ENCODE assay signal across 17 cellular contexts in the genomic region with DNA sequence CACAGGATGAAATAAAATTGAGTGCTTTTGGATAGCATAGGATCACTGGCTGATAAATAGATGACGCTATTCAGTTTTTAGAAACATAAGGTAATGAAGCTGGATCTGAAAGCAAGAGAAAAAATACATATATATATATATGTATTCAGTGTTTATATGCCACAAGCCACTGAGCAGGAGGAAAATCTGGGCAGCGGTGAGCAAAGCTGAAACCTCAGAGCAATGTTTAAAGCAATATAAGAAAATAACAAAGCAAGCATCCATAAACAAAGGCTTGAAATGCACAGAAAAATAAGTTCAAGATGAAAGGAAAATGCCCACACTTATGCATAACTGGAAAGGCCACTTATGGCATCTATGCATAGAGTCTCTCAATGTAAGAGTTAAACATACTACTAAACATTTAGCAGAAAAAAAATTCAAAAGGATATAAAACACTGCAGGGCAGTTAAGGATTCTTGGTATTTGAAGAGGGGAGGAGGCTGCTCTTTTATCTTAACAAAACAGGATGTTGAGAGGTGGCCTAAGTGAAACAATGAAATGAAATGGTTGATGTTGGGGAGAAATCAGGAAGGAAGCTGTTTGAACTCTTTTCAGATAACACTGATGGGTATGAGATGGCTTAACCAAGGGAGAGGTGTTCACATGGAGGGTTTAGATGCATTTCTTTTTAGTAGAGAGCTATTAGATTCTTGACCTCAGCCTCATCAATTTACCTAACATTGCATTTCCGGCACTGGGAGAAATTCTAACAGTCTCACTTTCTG.
DNase-seq lines count a peak whose midpoint lies in the region; ATAC-seq, FAIRE-seq and TF ChIP-seq lines count a peak whose summit lies in the region.
"Had no signal": no experiment of that assay in that cellular context is flagged by ENCODE, and none has a peak within 500 bp of the region (broad histone marks: within the 10 kb centered on the region; RNA-seq: fewer than 3 reads in every experiment).

No MANE protein-coding gene starts in this region.

- TF ChIP-seq POLR2A in H54 (IDR thresholded peaks at IDR 0.05; ENCODE audit: low read depth, low read length), result no peak

- no peaks in the 10 kb centered on the region for H3K27me3 ChIP-seq in CD4-positive, CD25-positive, alpha-beta regulatory T cell (ENCODE audit: control insufficient read depth, insufficient read depth, low read length)
- H3K27me3 ChIP-seq in HUES48 (ENCODE audit: control insufficient read depth, insufficient read depth, low read length) (no peaks in the 10 kb centered on the region), ascending aorta (no peaks in the 10 kb centered on the region)
- H3K27me3 ChIP-seq: adrenal gland had no signal

- peak; percentile 58 to 65 for ATAC-seq in CD4-positive, CD25-positive, alpha-beta regulatory T cell (ENCODE audit: low read depth in 2 of 2)
- peak; percentile 72 for ATAC-seq in WTC11
- ATAC-seq: HCT116 had no signal

- peak overlapping the region; percentile 76 for H3K4me3 ChIP-seq in CD4-positive, CD25-positive, alpha-beta regulatory T cell (ENCODE audit: low read depth, low read length)
- H3K4me3 ChIP-seq in HUES48 (ENCODE audit: low read depth, low read length), result no peak overlapping the region
- H3K4me3 ChIP-seq in ascending aorta, result no peak overlapping the region
- H3K4me3 ChIP-seq: lower lobe of right lung had no signal

- TF ChIP-seq CTCF in WTC11 (IDR thresholded peaks at IDR 0.05) (no peak), ascending aorta (IDR thresholded peaks at IDR 0.05) (no peak)

- peak overlapping the region; percentile 83 for H3K27ac ChIP-seq in CD4-positive, CD25-positive, alpha-beta regulatory T cell (ENCODE audit: insufficient read depth, low read length, poor library complexity, severe bottlenecking)
- H3K27ac ChIP-seq in HUES48 (ENCODE audit: low read depth, low read length), result peak overlapping the region; percentile 66
- H3K27ac ChIP-seq in ascending aorta, result no peak overlapping the region
- H3K27ac ChIP-seq: adrenal gland, lower lobe of right lung had no signal

- FAIRE-seq in H54 (lab: Jason Lieb, UNC), result no peak

- peak overlapping the region; percentile 68 to 80 (median 78) for H3K4me3 Mint-ChIP-seq in CD4-positive, CD25-positive, alpha-beta regulatory T cell
- H3K4me3 Mint-ChIP-seq in WTC11 (no peak overlapping the region), immature natural killer cell (peak overlapping the region; percentile 68 to 85 (median 77))

- H3K36me3 Mint-ChIP-seq in CD4-positive, CD25-positive, alpha-beta regulatory T cell, result peaks cover 5% of the 10 kb centered on the region
- H3K36me3 Mint-ChIP-seq in WTC11, result no peaks in the 10 kb centered on the region
- H3K36me3 Mint-ChIP-seq in immature natural killer cell, result no peaks in the 10 kb centered on the region

- no peaks in the 10 kb centered on the region for H3K9me3 Mint-ChIP-seq in CD4-positive, CD25-positive, alpha-beta regulatory T cell
- H3K9me3 Mint-ChIP-seq in WTC11 (no peaks in the 10 kb centered on the region), immature natural killer cell (no peaks in the 10 kb centered on the region)

- peaks cover 91% of the 10 kb centered on the region for H3K4me1 ChIP-seq in CD4-positive, CD25-positive, alpha-beta regulatory T cell (ENCODE audit: control insufficient read depth, insufficient read depth, low read length, poor library complexity, severe bottlenecking)
- H3K4me1 ChIP-seq in HUES48 (ENCODE audit: control insufficient read depth, insufficient read depth, low read length) (peaks cover 20% of the 10 kb centered on the region), ascending aorta (peaks cover 0 to 3% of the 10 kb centered on the region in 2 donors)

- POLR2A ChIA-PET in WTC11 (lab: Charles Lee), result no interaction called here

- peaks cover 53 to 87% (median 71%) of the 10 kb centered on the region in 4 donors for H3K4me1 Mint-ChIP-seq in CD4-positive, CD25-positive, alpha-beta regulatory T cell
- H3K4me1 Mint-ChIP-seq in WTC11 (peaks cover 17% of the 10 kb centered on the region), immature natural killer cell (peaks cover 70 to 90% of the 10 kb centered on the region in 2 donors)

- DNase-seq in CD4-positive, CD25-positive, alpha-beta regulatory T cell, result peak in 2 of 3 donors; percentile 53 to 90
- DNase-seq in WTC11 (ENCODE audit: low spot score) (no peak), immature natural killer cell (peak; percentile 20 to 32 (median 28)), ascending aorta (ENCODE audit: low spot score in 2 of 2) (no peak), Ammon's horn (ENCODE audit: low spot score) (no peak), H54 (ENCODE audit: insufficient read length, low spot score) (no peak), cardiac septum (ENCODE audit: low spot score) (no peak)
- DNase-seq: activated CD4-positive, CD25-positive, alpha-beta regulatory T cell; adrenal gland; glutamatergic neuron; lower lobe of right lung; NCI-H1048; NCI-H524; posterior cingulate gyrus; SIG-M5 had no signal

- CTCF ChIA-PET in WTC11 (lab: Charles Lee), result interaction anchor here (0.8 to 3.1 kb wide), 9 partner anchors 26 to 224 kb away, joined by 3 to 53 read pairs (median 10); no protein-coding TSS in a partner anchor

- no peaks in the 10 kb centered on the region for H3K9me3 ChIP-seq in CD4-positive, CD25-positive, alpha-beta regulatory T cell (ENCODE audit: control insufficient read depth in 2 of 2, low read length in 2 of 2)
- H3K9me3 ChIP-seq in HUES48 (ENCODE audit: control insufficient read depth, insufficient read depth, low read length) (no peaks in the 10 kb centered on the region), ascending aorta (no peaks in the 10 kb centered on the region)
- H3K9me3 ChIP-seq: adrenal gland, lower lobe of right lung had no signal

- H3K36me3 ChIP-seq in CD4-positive, CD25-positive, alpha-beta regulatory T cell (ENCODE audit: control insufficient read depth, insufficient read depth, low read length), result no peaks in the 10 kb centered on the region
- no peaks in the 10 kb centered on the region for H3K36me3 ChIP-seq in HUES48 (ENCODE audit: control insufficient read depth, insufficient read depth, low read length)
- H3K36me3 ChIP-seq in ascending aorta, result no peaks in the 10 kb centered on the region
- H3K36me3 ChIP-seq: adrenal gland, lower lobe of right lung had no signal

- intact Hi-C loops in ascending aorta (cut with DNase I), result loop anchor here (2.0 kb wide), 1 partner anchor 224 kb away; no protein-coding TSS in a partner anchor
- intact Hi-C loops in cardiac septum (cut with DNase I), result loop anchor here (5.0 to 10.0 kb wide), 2 partner anchors 146 to 224 kb away; no protein-coding TSS in a partner anchor

- no peaks in the 10 kb centered on the region for H3K27me3 Mint-ChIP-seq in CD4-positive, CD25-positive, alpha-beta regulatory T cell
- H3K27me3 Mint-ChIP-seq in WTC11 (ENCODE audit: low read depth), result no peaks in the 10 kb centered on the region
- no peaks in the 10 kb centered on the region for H3K27me3 Mint-ChIP-seq in immature natural killer cell (ENCODE audit: low read depth in 3 of 3)

- peak overlapping the region; percentile 39 to 94 (median 61) for H3K27ac Mint-ChIP-seq in CD4-positive, CD25-positive, alpha-beta regulatory T cell
- H3K27ac Mint-ChIP-seq in WTC11 (peak overlapping the region; percentile 93), immature natural killer cell (peak overlapping the region; percentile 84 to 95 (median 94))

- H3K9ac ChIP-seq in HUES48 (ENCODE audit: low read depth, low read length), result no peak overlapping the region

TF ChIP-seq in WTC11, 78 proteins besides CTCF, POLR2A, EP300 and RAD21:
- TF ChIP-seq, protein P1, sequence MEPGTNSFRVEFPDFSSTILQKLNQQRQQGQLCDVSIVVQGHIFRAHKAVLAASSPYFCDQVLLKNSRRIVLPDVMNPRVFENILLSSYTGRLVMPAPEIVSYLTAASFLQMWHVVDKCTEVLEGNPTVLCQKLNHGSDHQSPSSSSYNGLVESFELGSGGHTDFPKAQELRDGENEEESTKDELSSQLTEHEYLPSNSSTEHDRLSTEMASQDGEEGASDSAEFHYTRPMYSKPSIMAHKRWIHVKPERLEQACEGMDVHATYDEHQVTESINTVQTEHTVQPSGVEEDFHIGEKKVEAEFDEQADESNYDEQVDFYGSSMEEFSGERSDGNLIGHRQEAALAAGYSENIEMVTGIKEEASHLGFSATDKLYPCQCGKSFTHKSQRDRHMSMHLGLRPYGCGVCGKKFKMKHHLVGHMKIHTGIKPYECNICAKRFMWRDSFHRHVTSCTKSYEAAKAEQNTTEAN (CRISPR knock-in tag; IDR thresholded peaks at IDR 0.05), result no peak
- TF ChIP-seq, protein P2, sequence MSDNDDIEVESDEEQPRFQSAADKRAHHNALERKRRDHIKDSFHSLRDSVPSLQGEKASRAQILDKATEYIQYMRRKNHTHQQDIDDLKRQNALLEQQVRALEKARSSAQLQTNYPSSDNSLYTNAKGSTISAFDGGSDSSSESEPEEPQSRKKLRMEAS (CRISPR knock-in tag; IDR thresholded peaks at IDR 0.05), result no peak
- TF ChIP-seq, protein P3, sequence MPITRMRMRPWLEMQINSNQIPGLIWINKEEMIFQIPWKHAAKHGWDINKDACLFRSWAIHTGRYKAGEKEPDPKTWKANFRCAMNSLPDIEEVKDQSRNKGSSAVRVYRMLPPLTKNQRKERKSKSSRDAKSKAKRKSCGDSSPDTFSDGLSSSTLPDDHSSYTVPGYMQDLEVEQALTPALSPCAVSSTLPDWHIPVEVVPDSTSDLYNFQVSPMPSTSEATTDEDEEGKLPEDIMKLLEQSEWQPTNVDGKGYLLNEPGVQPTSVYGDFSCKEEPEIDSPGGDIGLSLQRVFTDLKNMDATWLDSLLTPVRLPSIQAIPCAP (CRISPR knock-in tag; IDR thresholded peaks at IDR 0.05), result no peak

Comparison
In these comparisons a context has a peak if more than half of its experiments do, and no peak if none do; other contexts are left out.
1. DNase-seq: peak in CD4-positive, CD25-positive, alpha-beta regulatory T cell (2 of 3) and immature natural killer cell (3 of 3); none in WTC11 (single experiment), ascending aorta (0 of 2), Ammon's horn (single experiment), H54 (single experiment) and cardiac septum (single experiment).
2. H3K27ac ChIP-seq: peak in CD4-positive, CD25-positive, alpha-beta regulatory T cell (single experiment) and HUES48 (single experiment); none in ascending aorta (0 of 2).
3. Peak in every context shown above with its lines, with median percentiles within 50 percentile points of each other: H3K27ac Mint-ChIP-seq.